20 cellular contexts compared by ENCODE assay signal in the genomic region with DNA sequence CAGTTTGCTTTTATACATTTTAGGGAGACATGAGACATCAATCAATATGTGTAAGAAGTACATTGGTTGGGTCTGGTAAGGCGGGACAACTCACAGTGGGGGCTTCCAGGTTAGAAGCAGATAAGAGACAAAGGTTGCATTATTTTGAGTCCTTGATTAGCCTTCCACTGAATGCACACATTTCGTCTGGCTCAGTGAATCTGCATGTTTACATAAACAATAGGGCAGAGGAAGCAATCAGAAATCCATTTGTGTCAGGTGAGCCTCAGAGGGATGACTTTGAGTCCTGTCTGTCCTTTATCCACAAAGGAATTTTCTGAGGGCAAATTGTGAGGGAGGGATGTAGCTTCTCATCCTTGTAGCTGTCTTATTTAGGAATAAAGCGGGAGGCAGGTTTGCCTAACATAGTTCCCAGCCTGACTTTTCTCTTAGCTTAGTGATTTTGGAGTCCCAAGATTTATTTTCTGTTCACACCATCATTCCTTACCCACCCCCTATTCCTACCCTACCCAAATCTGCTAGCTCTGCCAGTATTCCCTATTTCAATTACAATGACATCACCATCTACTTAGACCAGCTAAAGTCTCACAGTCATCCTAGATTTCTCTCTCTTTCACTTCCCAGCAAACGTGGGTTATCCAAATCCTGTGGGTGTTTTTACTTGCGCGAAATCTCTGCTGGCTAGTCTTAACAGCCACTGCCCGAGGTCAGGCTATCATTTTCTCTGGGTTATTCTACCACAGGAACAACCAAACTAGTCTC. TPM values are rescaled to one million over a fixed set of nuclear protein-coding genes. Genes with fewer than 3 reads are reported as not detected.
DNase-seq lines count a peak whose midpoint lies in the region; ATAC-seq and TF ChIP-seq lines count a peak whose summit lies in the region.
"Had no signal": no experiment of that assay in that cellular context is flagged by ENCODE, and none has a peak within 500 bp of the region (broad histone marks: within the 10 kb centered on the region; RNA-seq: fewer than 3 reads in every experiment).

No MANE protein-coding gene starts in this region.

- peak overlapping the region; percentile 80 for H3K4me2 ChIP-seq in GM23338
- H3K4me2 ChIP-seq: PC-9 had no signal

- H3K4me3 Mint-ChIP-seq in GM23338 = peak overlapping the region; percentile 94

- H3K9me2 ChIP-seq in GM23338 (ENCODE audit: insufficient read depth) = no peaks in the 10 kb centered on the region

- H2AFZ ChIP-seq in GM23338 = no peak overlapping the region
- H2AFZ ChIP-seq in neuron (ENCODE audit: low read depth, low read length) = no peak overlapping the region
- H2AFZ ChIP-seq: PC-9 had no signal

- TF ChIP-seq POLR2A in prostate gland (IDR thresholded peaks at IDR 0.05) = no peak

- H3K27me3 Mint-ChIP-seq in GM23338 (ENCODE audit: insufficient read depth, low read depth, poor library complexity) = peaks cover 14% of the 10 kb centered on the region

- 85% methylated on average over 7 of the region's 7 CpGs for WGBS in prostate gland

- H3K27ac Mint-ChIP-seq in GM23338 = peak overlapping the region; percentile 77
- H3K27ac Mint-ChIP-seq: activated naive CD4-positive, alpha-beta T cell treated with anti-CD3 and anti-CD28 coated beads, Interleukin-2, amount 50 U/mL, for 72 hours had no signal

- peak overlapping the region; percentile 38 for H3K9ac ChIP-seq in iPS-15b (ENCODE audit: low read depth, low read length)

- 0 out of 2 replicates have a peak, but pooled peaks cover 3% of the 10 kb centered on the region for H3F3A ChIP-seq in GM23338 (replicated peaks; ENCODE audit: low read depth)

- peaks cover 56% of the 10 kb centered on the region for H3K4me1 Mint-ChIP-seq in GM23338

- H3K27ac ChIP-seq in GM23338 (ENCODE audit: low read depth) = peak overlapping the region; percentile 53; the same call in 1 of the 2 replicates
- no peak overlapping the region for H3K27ac ChIP-seq in prostate gland
- H3K27ac ChIP-seq: brain microvascular endothelial cell, heart right ventricle, PC-9, upper lobe of left lung had no signal

- ATAC-seq in GM23338 (no peak), HG02973 (IDR thresholded peaks at IDR 0.05; ENCODE audit: unreplicated experiment) (no peak)
- ATAC-seq: activated naive CD4-positive, alpha-beta T cell treated with anti-CD3 and anti-CD28 coated beads, Interleukin-2, amount 50 U/mL, for 72 hours; heart right ventricle; stimulated activated naive CD8-positive, alpha-beta T cell treated with anti-CD3 and anti-CD28 coated beads, Interleukin-15, Interleukin-2, amounts not matched to agents 100 U/mL and 50 U/mL, for 24 hours had no signal

- H3K4me1 ChIP-seq in GM23338 (ENCODE audit: insufficient read depth) (peaks cover 64% of the 10 kb centered on the region), iPS-15b (ENCODE audit: control insufficient read depth, insufficient read depth, low read length) (peaks cover 36% of the 10 kb centered on the region), neuron (ENCODE audit: insufficient read depth, low read length) (peaks cover 23% of the 10 kb centered on the region), prostate gland (replicated peaks) (peaks cover 10% of the 10 kb centered on the region)
- H3K4me1 ChIP-seq: BE2C had no signal

- H3K36me3 ChIP-seq in GM23338 (ENCODE audit: insufficient read depth) (no peaks in the 10 kb centered on the region), iPS-15b (ENCODE audit: control insufficient read depth, insufficient read depth, low read length) (no peaks in the 10 kb centered on the region), neuron (ENCODE audit: insufficient read depth, low read length) (peaks cover 30% of the 10 kb centered on the region), prostate gland (no peaks in the 10 kb centered on the region)
- H3K36me3 ChIP-seq: brain microvascular endothelial cell, heart right ventricle, upper lobe of left lung had no signal

- H3K9me3 ChIP-seq in iPS-15b (ENCODE audit: control insufficient read depth, insufficient read depth, low read length) = no peaks in the 10 kb centered on the region
- peaks cover 8% of the 10 kb centered on the region for H3K9me3 ChIP-seq in neuron (ENCODE audit: low read length)
- no peaks in the 10 kb centered on the region for H3K9me3 ChIP-seq in prostate gland
- H3K9me3 ChIP-seq: BE2C, heart right ventricle, upper lobe of left lung had no signal

- H3K9me3 Mint-ChIP-seq in GM23338 = no peaks in the 10 kb centered on the region

- H3K79me2 ChIP-seq in GM23338 (replicated peaks; ENCODE audit: insufficient read depth) = peaks cover 76% of the 10 kb centered on the region

- H3K27me3 ChIP-seq in GM23338 (ENCODE audit: insufficient read depth) (no peaks in the 10 kb centered on the region), iPS-15b (ENCODE audit: control insufficient read depth, insufficient read depth, low read length) (no peaks in the 10 kb centered on the region), neuron (ENCODE audit: insufficient read depth, low read length) (no peaks in the 10 kb centered on the region), prostate gland (replicated peaks; ENCODE audit: insufficient read depth) (no peaks in the 10 kb centered on the region)
- H3K27me3 ChIP-seq: BE2C, brain microvascular endothelial cell, heart right ventricle, upper lobe of left lung had no signal

- TF ChIP-seq CTCF in GM23338 (conservative IDR thresholded peaks at IDR 0.05; ENCODE audit: low read depth in 2 of 2) = no peak
- no peak for TF ChIP-seq CTCF in prostate gland (IDR thresholded peaks at IDR 0.05)

- intact Hi-C loops in prostate gland (cut with DNase I) = no loop called here

- peak overlapping the region; percentile 80 for H3K4me3 ChIP-seq in GM23338
- peak overlapping the region; percentile 97 for H3K4me3 ChIP-seq in iPS-15b (ENCODE audit: low read depth, low read length)
- H3K4me3 ChIP-seq in neuron (ENCODE audit: low read length) = peak overlapping the region; percentile 93
- H3K4me3 ChIP-seq in prostate gland = no peak overlapping the region
- H3K4me3 ChIP-seq: heart right ventricle, PC-9 had no signal

- H3K36me3 Mint-ChIP-seq in GM23338 (ENCODE audit: low read depth) = peaks cover 7% of the 10 kb centered on the region; the same call in 1 of the 3 replicates

- peaks cover 6% of the 10 kb centered on the region; the same call in 1 of the 2 replicates for H4K20me1 ChIP-seq in GM23338 (replicated peaks; ENCODE audit: insufficient read depth)

- DNase-seq in GM23338 (ENCODE audit: low spot score) (no peak), NCI-H526 (lab: John Stamatoyannopoulos, UW) (peak; percentile 80 to 87), prostate gland (ENCODE audit: low spot score) (no peak)
- DNase-seq in activated CD4-positive, CD25-positive, alpha-beta regulatory T cell (lab: John Stamatoyannopoulos, UW) = no peak
- DNase-seq: activated CD4-positive, alpha-beta T cell treated with anti-CD3 and anti-CD28 coated beads for 4 hours; activated CD8-positive, alpha-beta memory T cell treated with anti-CD3 and anti-CD28 coated beads, Interleukin-2, amount 50 U/mL, for 4 hours; BE2C; brain microvascular endothelial cell; heart right ventricle; Kasumi-1; NCI-H446; stimulated activated CD4-positive, alpha-beta T cell treated with anti-CD3 and anti-CD28 coated beads, Interleukin-15, amount 100 ng/mL, for 24 hours; stimulated activated naive CD8-positive, alpha-beta T cell treated with anti-CD3 and anti-CD28 coated beads, Interleukin-15, Interleukin-2, amounts not matched to agents 100 U/mL and 50 U/mL, for 24 hours; T1000; upper lobe of left lung had no signal

TF ChIP-seq in GM23338, 12 proteins besides CTCF, POLR2A, EP300 and RAD21 (continues in another document):
- TF ChIP-seq STAT1 (IDR thresholded peaks at IDR 0.05; ENCODE audit: unreplicated experiment) (no peak), ZNF114 (CRISPR knock-in tag; IDR thresholded peaks at IDR 0.05) (no peak), ZNF331 (CRISPR knock-in tag; IDR thresholded peaks at IDR 0.05; ENCODE audit: low read depth) (no peak), ETS1 (IDR thresholded peaks at IDR 0.05) (no peak), JUNB (IDR thresholded peaks at IDR 0.05; ENCODE audit: unreplicated experiment) (no peak)
- TF ChIP-seq, protein P1, sequence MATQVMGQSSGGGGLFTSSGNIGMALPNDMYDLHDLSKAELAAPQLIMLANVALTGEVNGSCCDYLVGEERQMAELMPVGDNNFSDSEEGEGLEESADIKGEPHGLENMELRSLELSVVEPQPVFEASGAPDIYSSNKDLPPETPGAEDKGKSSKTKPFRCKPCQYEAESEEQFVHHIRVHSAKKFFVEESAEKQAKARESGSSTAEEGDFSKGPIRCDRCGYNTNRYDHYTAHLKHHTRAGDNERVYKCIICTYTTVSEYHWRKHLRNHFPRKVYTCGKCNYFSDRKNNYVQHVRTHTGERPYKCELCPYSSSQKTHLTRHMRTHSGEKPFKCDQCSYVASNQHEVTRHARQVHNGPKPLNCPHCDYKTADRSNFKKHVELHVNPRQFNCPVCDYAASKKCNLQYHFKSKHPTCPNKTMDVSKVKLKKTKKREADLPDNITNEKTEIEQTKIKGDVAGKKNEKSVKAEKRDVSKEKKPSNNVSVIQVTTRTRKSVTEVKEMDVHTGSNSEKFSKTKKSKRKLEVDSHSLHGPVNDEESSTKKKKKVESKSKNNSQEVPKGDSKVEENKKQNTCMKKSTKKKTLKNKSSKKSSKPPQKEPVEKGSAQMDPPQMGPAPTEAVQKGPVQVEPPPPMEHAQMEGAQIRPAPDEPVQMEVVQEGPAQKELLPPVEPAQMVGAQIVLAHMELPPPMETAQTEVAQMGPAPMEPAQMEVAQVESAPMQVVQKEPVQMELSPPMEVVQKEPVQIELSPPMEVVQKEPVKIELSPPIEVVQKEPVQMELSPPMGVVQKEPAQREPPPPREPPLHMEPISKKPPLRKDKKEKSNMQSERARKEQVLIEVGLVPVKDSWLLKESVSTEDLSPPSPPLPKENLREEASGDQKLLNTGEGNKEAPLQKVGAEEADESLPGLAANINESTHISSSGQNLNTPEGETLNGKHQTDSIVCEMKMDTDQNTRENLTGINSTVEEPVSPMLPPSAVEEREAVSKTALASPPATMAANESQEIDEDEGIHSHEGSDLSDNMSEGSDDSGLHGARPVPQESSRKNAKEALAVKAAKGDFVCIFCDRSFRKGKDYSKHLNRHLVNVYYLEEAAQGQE (IDR thresholded peaks at IDR 0.05; ENCODE audit: unreplicated experiment) = no peak

RNA-seq across cellular contexts. Expression of gene SC5D, which starts 2.9 kb away (rescaled TPM):
- total RNA-seq in GM23338 (2014; rRNA removed; shearing (Covaris generic)) = 118 and 138 TPM in 2 replicates
- polyA plus RNA-seq in GM23338 (2016; fragmentation: Nextera tagmentation; extraction: Ambion mirVana) = 66.7 and 79.0 TPM in 2 replicates
- total RNA-seq in prostate gland = 10 to 100 TPM; 61.6 to 86.6 TPM

Comparison
In these comparisons a context has a peak if more than half of its experiments do, and no peak if none do; other contexts are left out.
1. DNase-seq: peak in NCI-H526 (2 of 2); none in GM23338 (single experiment), prostate gland (single experiment) and activated CD4-positive, CD25-positive, alpha-beta regulatory T cell (0 of 4).
2. H3K4me3 ChIP-seq: peak in GM23338 (single experiment), iPS-15b (single experiment) and neuron (single experiment); none in prostate gland (0 of 2).